Comparison of ENCODE assay signal across 16 cellular contexts in the genomic region with DNA sequence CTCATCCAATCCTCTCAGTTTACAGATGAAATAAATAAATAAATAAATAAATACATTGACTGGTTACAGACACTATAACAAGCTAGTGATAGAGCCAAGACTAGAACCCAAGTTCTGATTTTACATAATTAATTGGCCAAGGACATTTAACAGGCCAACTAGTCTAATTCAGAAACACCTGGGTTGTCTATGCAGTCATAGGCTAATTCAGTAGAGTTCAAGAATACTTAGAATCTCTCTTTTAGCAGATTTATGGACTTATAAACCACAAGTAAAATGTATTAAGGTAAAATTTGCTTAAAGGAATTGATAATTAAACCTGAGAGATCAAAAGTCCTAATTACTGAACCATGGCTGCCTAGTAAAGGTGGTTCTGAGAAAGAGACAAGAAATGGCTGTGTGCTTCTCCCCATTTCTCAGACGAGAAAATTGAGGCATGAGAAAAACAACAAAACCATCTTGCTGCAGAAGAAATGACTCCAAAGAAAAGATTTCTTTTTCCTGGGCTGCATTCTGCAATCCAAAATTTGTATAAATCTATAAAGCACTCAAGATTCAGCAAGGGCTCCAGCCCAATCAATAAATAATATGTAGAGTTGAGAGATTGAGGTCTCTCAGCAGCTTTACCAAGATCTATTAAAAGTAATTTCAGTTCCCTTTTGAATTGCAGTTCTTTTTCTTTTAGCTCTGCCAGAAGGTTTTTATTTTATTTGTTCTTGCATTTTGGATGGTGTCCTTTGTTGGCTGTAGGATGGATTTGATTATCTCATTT.
DNase-seq lines count a peak whose midpoint lies in the region; ATAC-seq, FAIRE-seq and TF ChIP-seq lines count a peak whose summit lies in the region.
"Had no signal": no experiment of that assay in that cellular context is flagged by ENCODE, and none has a peak within 500 bp of the region (broad histone marks: within the 10 kb centered on the region; RNA-seq: fewer than 3 reads in every experiment).

No MANE protein-coding gene starts in this region.

- H3K9me3 Mint-ChIP-seq in CD14-positive monocyte, result peaks cover 0 to 2% (median 0%) of the 10 kb centered on the region in 7 donors
- H3K9me3 Mint-ChIP-seq: activated CD8-positive, alpha-beta T cell treated with anti-CD3 and anti-CD28 coated beads for 36 hours; activated naive CD4-positive, alpha-beta T cell treated with anti-CD3 and anti-CD28 coated beads, Interleukin-2, amount 10 ng/mL, durations not matched to agents 7 days and 5 days; stimulated activated effector memory CD8-positive, alpha-beta T cell treated with anti-CD3 and anti-CD28 coated beads, Interleukin-12 subunit alpha, Interleukin-12 subunit beta, amount 100 ng/mL, for 72 hours had no signal

- SMC1A ChIA-PET in GM12878 (lab: Charles Lee; ENCODE audit: uncharacterized antibody, unreplicated experiment), result interaction anchor here (0.6 to 5.3 kb wide), 22 partner anchors 7 to 364 kb away, joined by 3 to 29 read pairs (median 5); no protein-coding TSS in a partner anchor

- TF ChIP-seq RAD21 in GM12878 (IDR thresholded peaks at IDR 0.05; ENCODE audit: insufficient read depth, low read depth, low read length), result no peak

- H3K36me3 ChIP-seq in GM12878 (ENCODE audit: control insufficient read depth in 2 of 2, insufficient read depth in 2 of 2, low read length in 1 of 2) (no peaks in the 10 kb centered on the region), esophagus squamous epithelium (no peaks in the 10 kb centered on the region)

- DNase-seq in GM12878 (ENCODE audit: low read depth, low spot score) (peak; percentile 47), HT-29 (ENCODE audit: low spot score) (no peak), CD14-positive monocyte (ENCODE audit: low spot score) (no peak), esophagus squamous epithelium (lab: John Stamatoyannopoulos, UW) (no peak)
- DNase-seq in activated naive CD4-positive, alpha-beta T cell (lab: John Stamatoyannopoulos, UW), result no peak
- DNase-seq: activated CD8-positive, alpha-beta T cell treated with anti-CD3 and anti-CD28 coated beads for 36 hours; activated naive CD4-positive, alpha-beta T cell treated with anti-CD3 and anti-CD28 coated beads, Interleukin-2, amount 10 ng/mL, durations not matched to agents 7 days and 5 days; cerebellar nuclear complex; MM.1S; NCI-H446; stimulated activated CD4-positive, alpha-beta T cell treated with anti-CD3 and anti-CD28 coated beads, Interleukin-1b, Interleukin-23, amount 100 ng/mL, for 48 hours; T-helper 9 cell had no signal

- no peaks in the 10 kb centered on the region for H3K79me2 ChIP-seq in GM12878 (ENCODE audit: control insufficient read depth, insufficient read depth, low read length)

- POLR2A ChIA-PET in GM12878 (lab: Charles Lee), result interaction anchor here (0.9 to 1.4 kb wide), 4 partner anchors 18 to 97 kb away, joined by 3 to 4 read pairs (median 3); no protein-coding TSS in a partner anchor

- in situ Hi-C loops in GM12878 (cut with MboI), result no loop called here

- peak overlapping the region; percentile 26; the same call in 1 of the 2 replicates for H3K9ac ChIP-seq in GM12878 (ENCODE audit: control insufficient read depth, insufficient read depth, low read length)

- intact Hi-C loops in GM12878 (cut with micrococcal nuclease; ENCODE audit: unreplicated experiment), result loop anchor here (5.0 kb wide), 1 partner anchor 64 kb away; no protein-coding TSS in a partner anchor
- intact Hi-C loops in CD14-positive monocyte (cut with micrococcal nuclease), result no loop called here
- intact Hi-C loops in esophagus squamous epithelium (cut with DNase I), result no loop called here

- no peak overlapping the region for H3K27ac Mint-ChIP-seq in CD14-positive monocyte
- H3K27ac Mint-ChIP-seq: activated CD8-positive, alpha-beta T cell treated with anti-CD3 and anti-CD28 coated beads for 36 hours; activated naive CD4-positive, alpha-beta T cell treated with anti-CD3 and anti-CD28 coated beads, Interleukin-2, amount 10 ng/mL, durations not matched to agents 7 days and 5 days had no signal

- H3K9me3 ChIP-seq in GM12878 (replicated peaks; ENCODE audit: control insufficient read depth, insufficient read depth, low read length) (peaks cover 3% of the 10 kb centered on the region; the same call in 1 of the 3 replicates), esophagus squamous epithelium (no peaks in the 10 kb centered on the region)

- H3K36me3 Mint-ChIP-seq in CD14-positive monocyte, result no peaks in the 10 kb centered on the region
- H3K36me3 Mint-ChIP-seq: activated naive CD4-positive, alpha-beta T cell treated with anti-CD3 and anti-CD28 coated beads, Interleukin-2, amount 10 ng/mL, durations not matched to agents 7 days and 5 days; stimulated activated effector memory CD8-positive, alpha-beta T cell treated with anti-CD3 and anti-CD28 coated beads, Interleukin-12 subunit alpha, Interleukin-12 subunit beta, amount 100 ng/mL, for 72 hours had no signal

- CTCF ChIA-PET in GM12878 (lab: Yijun Ruan, JAX), result interaction anchor here (0.6 to 4.4 kb wide), 4 partner anchors 13 to 98 kb away, joined by 4 to 12 read pairs (median 5); a partner anchor contains a TSS

- H3K27me3 Mint-ChIP-seq in CD14-positive monocyte (ENCODE audit: low read depth in 3 of 3), result peaks cover 0 to 2% (median 0%) of the 10 kb centered on the region in 3 donors

- 0% methylated on average over 1 of the region's 1 CpG for WGBS in GM12878 (ENCODE audit: insufficient coverage, insufficient replicate concordance, low lambda C conversion rate, missing lambda C conversion rate)
- 52 to 74% methylated on average over 1 of the region's 1 CpG for WGBS in esophagus squamous epithelium, 2 donors

- H3K4me3 ChIP-seq in GM12878, result peak overlapping the region; percentile 29; the same call in 1 of the 2 replicates
- H3K4me3 ChIP-seq in esophagus squamous epithelium, result no peak overlapping the region

- H3K4me1 Mint-ChIP-seq in CD14-positive monocyte, result peaks cover 5% of the 10 kb centered on the region
- H3K4me1 Mint-ChIP-seq: activated naive CD4-positive, alpha-beta T cell treated with anti-CD3 and anti-CD28 coated beads, Interleukin-2, amount 10 ng/mL, durations not matched to agents 7 days and 5 days; stimulated activated effector memory CD8-positive, alpha-beta T cell treated with anti-CD3 and anti-CD28 coated beads, Interleukin-12 subunit alpha, Interleukin-12 subunit beta, amount 100 ng/mL, for 72 hours had no signal

- RAD21 ChIA-PET in GM12878 (lab: Charles Lee; ENCODE audit: unreplicated experiment), result interaction anchor here (0.9 to 5.5 kb wide), 14 partner anchors 23 to 103 kb away, joined by 3 to 40 read pairs (median 6); a partner anchor contains a TSS

- TF ChIP-seq POLR2A in GM12878 (IDR thresholded peaks at IDR 0.05; ENCODE audit: low read depth, low read length) (no peak), esophagus squamous epithelium (IDR thresholded peaks at IDR 0.05) (no peak)

- peak; percentile 38 for FAIRE-seq in GM12878 (lab: Jason Lieb, UNC)

- H4K20me1 ChIP-seq in GM12878 (ENCODE audit: control insufficient read depth, insufficient read depth), result no peaks in the 10 kb centered on the region

- peak overlapping the region; percentile 74 for H3K27ac ChIP-seq in GM12878 (ENCODE audit: control insufficient read depth, insufficient read depth)
- H3K27ac ChIP-seq in esophagus squamous epithelium, result no peak overlapping the region

- H3K27me3 ChIP-seq in GM12878 (replicated peaks in 1 of 2; ENCODE audit: control insufficient read depth in 2 of 2, insufficient read depth in 2 of 2, low read length in 1 of 2) (no peaks in the 10 kb centered on the region), esophagus squamous epithelium (no peaks in the 10 kb centered on the region)

- peak overlapping the region; percentile 87 for H2AFZ ChIP-seq in GM12878 (ENCODE audit: control insufficient read depth, low read depth, low read length)

- TF ChIP-seq EP300 in GM12878 (IDR thresholded peaks at IDR 0.05; ENCODE audit: borderline replicate concordance in 1 of 2, control insufficient read depth in 1 of 2, low read depth in 2 of 2, low read length in 2 of 2), result no peak

- peak; percentile 61 for ATAC-seq in GM18858 (IDR thresholded peaks at IDR 0.05; ENCODE audit: unreplicated experiment)
- ATAC-seq in GM21447 (IDR thresholded peaks at IDR 0.05; ENCODE audit: unreplicated experiment), result peak; percentile 84
- ATAC-seq in HG03066 (IDR thresholded peaks at IDR 0.05; ENCODE audit: low read depth, unreplicated experiment), result peak; percentile 65
- ATAC-seq in GM12878, result peak; percentile 87
- ATAC-seq: activated CD8-positive, alpha-beta T cell treated with anti-CD3 and anti-CD28 coated beads for 36 hours; stimulated activated effector memory CD8-positive, alpha-beta T cell treated with anti-CD3 and anti-CD28 coated beads, Interleukin-12 subunit alpha, Interleukin-12 subunit beta, amount 100 ng/mL, for 72 hours had no signal

- peaks cover 18% of the 10 kb centered on the region for H3K4me1 ChIP-seq in GM12878 (ENCODE audit: control insufficient read depth, insufficient read depth, low read length)
- H3K4me1 ChIP-seq in esophagus squamous epithelium, result no peaks in the 10 kb centered on the region

- peak overlapping the region; percentile 88 for H3K4me2 ChIP-seq in GM12878 (ENCODE audit: control insufficient read depth, insufficient read depth)

- H3K4me3 Mint-ChIP-seq in CD14-positive monocyte, result no peak overlapping the region
- H3K4me3 Mint-ChIP-seq: activated CD8-positive, alpha-beta T cell treated with anti-CD3 and anti-CD28 coated beads for 36 hours; activated naive CD4-positive, alpha-beta T cell treated with anti-CD3 and anti-CD28 coated beads, Interleukin-2, amount 10 ng/mL, durations not matched to agents 7 days and 5 days; stimulated activated effector memory CD8-positive, alpha-beta T cell treated with anti-CD3 and anti-CD28 coated beads, Interleukin-12 subunit alpha, Interleukin-12 subunit beta, amount 100 ng/mL, for 72 hours had no signal

- TF ChIP-seq CTCF in GM12878 (IDR thresholded peaks at IDR 0.05 in 2 of 3, conservative IDR thresholded peaks at IDR 0.05 in 1 of 3; ENCODE audit: control insufficient read depth in 2 of 3, extremely low read depth in 1 of 3, insufficient read depth in 1 of 3, low read depth in 3 of 3, low read length in 3 of 3) (no peak), CD14-positive monocyte (IDR thresholded peaks at IDR 0.05) (no peak), esophagus squamous epithelium (IDR thresholded peaks at IDR 0.05) (no peak)

- no TSS peak for BruUV-seq in GM12878 (replicated peaks; lab: Mats Ljungman, UMichigan)

TF ChIP-seq in GM12878, 131 proteins besides CTCF, POLR2A, EP300 and RAD21 (continues in another document):
- TF ChIP-seq RCOR1 (conservative IDR thresholded peaks at IDR 0.05; ENCODE audit: low read depth, low read length) (0 out of 2 replicates have a peak, but pooled peaks have one; percentile 54), ZSCAN29 (IDR thresholded peaks at IDR 0.05) (peak; percentile 99), RUNX3 (IDR thresholded peaks at IDR 0.05; ENCODE audit: low read length) (peak; percentile 54)
